Comparison of ENCODE assay signal across 1 cellular context in the genomic region with DNA sequence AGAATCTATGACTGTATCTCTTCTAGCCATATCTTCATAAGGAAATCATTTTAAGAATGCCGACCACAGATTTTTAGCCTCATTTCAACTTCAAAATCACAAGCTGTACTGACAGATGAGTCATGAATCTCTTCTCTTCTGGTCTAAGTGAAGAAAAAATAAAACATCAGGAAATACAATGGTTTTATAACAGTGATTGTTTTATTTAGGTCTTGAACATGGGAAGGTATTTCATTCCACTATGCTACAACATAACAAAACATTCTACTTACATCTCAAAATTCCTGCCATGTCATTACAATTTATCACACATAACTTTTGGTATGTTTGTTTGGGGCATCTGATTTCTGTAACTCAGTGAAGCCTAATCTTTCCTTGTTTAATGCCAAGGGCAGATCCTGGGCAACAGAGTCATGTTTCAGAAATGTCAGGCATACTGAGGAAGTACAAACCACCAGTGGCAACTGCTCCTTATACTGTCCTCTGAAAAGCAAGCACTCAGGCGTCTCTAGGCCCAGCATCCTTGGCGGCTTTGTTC.
TF ChIP-seq lines count a peak whose summit lies in the region.

No MANE protein-coding gene starts in this region.

TF ChIP-seq in H1, 55 proteins besides CTCF, POLR2A, EP300 and RAD21 (continued from another document):
- TF ChIP-seq, protein P1, sequence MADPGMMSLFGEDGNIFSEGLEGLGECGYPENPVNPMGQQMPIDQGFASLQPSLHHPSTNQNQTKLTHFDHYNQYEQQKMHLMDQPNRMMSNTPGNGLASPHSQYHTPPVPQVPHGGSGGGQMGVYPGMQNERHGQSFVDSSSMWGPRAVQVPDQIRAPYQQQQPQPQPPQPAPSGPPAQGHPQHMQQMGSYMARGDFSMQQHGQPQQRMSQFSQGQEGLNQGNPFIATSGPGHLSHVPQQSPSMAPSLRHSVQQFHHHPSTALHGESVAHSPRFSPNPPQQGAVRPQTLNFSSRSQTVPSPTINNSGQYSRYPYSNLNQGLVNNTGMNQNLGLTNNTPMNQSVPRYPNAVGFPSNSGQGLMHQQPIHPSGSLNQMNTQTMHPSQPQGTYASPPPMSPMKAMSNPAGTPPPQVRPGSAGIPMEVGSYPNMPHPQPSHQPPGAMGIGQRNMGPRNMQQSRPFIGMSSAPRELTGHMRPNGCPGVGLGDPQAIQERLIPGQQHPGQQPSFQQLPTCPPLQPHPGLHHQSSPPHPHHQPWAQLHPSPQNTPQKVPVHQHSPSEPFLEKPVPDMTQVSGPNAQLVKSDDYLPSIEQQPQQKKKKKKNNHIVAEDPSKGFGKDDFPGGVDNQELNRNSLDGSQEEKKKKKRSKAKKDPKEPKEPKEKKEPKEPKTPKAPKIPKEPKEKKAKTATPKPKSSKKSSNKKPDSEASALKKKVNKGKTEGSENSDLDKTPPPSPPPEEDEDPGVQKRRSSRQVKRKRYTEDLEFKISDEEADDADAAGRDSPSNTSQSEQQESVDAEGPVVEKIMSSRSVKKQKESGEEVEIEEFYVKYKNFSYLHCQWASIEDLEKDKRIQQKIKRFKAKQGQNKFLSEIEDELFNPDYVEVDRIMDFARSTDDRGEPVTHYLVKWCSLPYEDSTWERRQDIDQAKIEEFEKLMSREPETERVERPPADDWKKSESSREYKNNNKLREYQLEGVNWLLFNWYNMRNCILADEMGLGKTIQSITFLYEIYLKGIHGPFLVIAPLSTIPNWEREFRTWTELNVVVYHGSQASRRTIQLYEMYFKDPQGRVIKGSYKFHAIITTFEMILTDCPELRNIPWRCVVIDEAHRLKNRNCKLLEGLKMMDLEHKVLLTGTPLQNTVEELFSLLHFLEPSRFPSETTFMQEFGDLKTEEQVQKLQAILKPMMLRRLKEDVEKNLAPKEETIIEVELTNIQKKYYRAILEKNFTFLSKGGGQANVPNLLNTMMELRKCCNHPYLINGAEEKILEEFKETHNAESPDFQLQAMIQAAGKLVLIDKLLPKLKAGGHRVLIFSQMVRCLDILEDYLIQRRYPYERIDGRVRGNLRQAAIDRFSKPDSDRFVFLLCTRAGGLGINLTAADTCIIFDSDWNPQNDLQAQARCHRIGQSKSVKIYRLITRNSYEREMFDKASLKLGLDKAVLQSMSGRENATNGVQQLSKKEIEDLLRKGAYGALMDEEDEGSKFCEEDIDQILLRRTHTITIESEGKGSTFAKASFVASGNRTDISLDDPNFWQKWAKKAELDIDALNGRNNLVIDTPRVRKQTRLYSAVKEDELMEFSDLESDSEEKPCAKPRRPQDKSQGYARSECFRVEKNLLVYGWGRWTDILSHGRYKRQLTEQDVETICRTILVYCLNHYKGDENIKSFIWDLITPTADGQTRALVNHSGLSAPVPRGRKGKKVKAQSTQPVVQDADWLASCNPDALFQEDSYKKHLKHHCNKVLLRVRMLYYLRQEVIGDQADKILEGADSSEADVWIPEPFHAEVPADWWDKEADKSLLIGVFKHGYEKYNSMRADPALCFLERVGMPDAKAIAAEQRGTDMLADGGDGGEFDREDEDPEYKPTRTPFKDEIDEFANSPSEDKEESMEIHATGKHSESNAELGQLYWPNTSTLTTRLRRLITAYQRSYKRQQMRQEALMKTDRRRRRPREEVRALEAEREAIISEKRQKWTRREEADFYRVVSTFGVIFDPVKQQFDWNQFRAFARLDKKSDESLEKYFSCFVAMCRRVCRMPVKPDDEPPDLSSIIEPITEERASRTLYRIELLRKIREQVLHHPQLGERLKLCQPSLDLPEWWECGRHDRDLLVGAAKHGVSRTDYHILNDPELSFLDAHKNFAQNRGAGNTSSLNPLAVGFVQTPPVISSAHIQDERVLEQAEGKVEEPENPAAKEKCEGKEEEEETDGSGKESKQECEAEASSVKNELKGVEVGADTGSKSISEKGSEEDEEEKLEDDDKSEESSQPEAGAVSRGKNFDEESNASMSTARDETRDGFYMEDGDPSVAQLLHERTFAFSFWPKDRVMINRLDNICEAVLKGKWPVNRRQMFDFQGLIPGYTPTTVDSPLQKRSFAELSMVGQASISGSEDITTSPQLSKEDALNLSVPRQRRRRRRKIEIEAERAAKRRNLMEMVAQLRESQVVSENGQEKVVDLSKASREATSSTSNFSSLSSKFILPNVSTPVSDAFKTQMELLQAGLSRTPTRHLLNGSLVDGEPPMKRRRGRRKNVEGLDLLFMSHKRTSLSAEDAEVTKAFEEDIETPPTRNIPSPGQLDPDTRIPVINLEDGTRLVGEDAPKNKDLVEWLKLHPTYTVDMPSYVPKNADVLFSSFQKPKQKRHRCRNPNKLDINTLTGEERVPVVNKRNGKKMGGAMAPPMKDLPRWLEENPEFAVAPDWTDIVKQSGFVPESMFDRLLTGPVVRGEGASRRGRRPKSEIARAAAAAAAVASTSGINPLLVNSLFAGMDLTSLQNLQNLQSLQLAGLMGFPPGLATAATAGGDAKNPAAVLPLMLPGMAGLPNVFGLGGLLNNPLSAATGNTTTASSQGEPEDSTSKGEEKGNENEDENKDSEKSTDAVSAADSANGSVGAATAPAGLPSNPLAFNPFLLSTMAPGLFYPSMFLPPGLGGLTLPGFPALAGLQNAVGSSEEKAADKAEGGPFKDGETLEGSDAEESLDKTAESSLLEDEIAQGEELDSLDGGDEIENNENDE (IDR thresholded peaks at IDR 0.05; ENCODE audit: insufficient replicate concordance, low read length), result no peak
- TF ChIP-seq BCL11A (IDR thresholded peaks at IDR 0.05; ENCODE audit: low read depth in 2 of 2, low read length in 2 of 2) (no peak), GABPA (IDR thresholded peaks at IDR 0.05; ENCODE audit: borderline replicate concordance, insufficient read depth, low read length) (no peak), SIRT6 (IDR thresholded peaks at IDR 0.05; ENCODE audit: low read length) (no peak), SIX5 (IDR thresholded peaks at IDR 0.05; ENCODE audit: low read depth, low read length) (no peak), SP2 (IDR thresholded peaks at IDR 0.05; ENCODE audit: low read length) (no peak), JUND (IDR thresholded peaks at IDR 0.05; ENCODE audit: low read length) (no peak), POU5F1 (IDR thresholded peaks at IDR 0.05; ENCODE audit: low read depth, low read length) (no peak), RBBP5 (IDR thresholded peaks at IDR 0.05; ENCODE audit: borderline replicate concordance, low read depth, low read length) (no peak), SIN3A (conservative IDR thresholded peaks at IDR 0.05 in 1 of 2, IDR thresholded peaks at IDR 0.05 in 1 of 2; ENCODE audit: low read depth in 1 of 2, low read length in 2 of 2) (no peak), TAF1 (IDR thresholded peaks at IDR 0.05; ENCODE audit: low read depth, low read length) (no peak), EZH2 (IDR thresholded peaks at IDR 0.05; ENCODE audit: low read depth, low read length, severe bottlenecking) (no peak), RXRA (IDR thresholded peaks at IDR 0.05; ENCODE audit: insufficient read depth, low read depth, low read length) (no peak)
- TF ChIP-seq, protein P2, sequence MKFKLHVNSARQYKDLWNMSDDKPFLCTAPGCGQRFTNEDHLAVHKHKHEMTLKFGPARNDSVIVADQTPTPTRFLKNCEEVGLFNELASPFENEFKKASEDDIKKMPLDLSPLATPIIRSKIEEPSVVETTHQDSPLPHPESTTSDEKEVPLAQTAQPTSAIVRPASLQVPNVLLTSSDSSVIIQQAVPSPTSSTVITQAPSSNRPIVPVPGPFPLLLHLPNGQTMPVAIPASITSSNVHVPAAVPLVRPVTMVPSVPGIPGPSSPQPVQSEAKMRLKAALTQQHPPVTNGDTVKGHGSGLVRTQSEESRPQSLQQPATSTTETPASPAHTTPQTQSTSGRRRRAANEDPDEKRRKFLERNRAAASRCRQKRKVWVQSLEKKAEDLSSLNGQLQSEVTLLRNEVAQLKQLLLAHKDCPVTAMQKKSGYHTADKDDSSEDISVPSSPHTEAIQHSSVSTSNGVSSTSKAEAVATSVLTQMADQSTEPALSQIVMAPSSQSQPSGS (IDR thresholded peaks at IDR 0.05; ENCODE audit: low read length), result no peak
